Comparison of ENCODE assay signal across 9 cellular contexts in the genomic region with DNA sequence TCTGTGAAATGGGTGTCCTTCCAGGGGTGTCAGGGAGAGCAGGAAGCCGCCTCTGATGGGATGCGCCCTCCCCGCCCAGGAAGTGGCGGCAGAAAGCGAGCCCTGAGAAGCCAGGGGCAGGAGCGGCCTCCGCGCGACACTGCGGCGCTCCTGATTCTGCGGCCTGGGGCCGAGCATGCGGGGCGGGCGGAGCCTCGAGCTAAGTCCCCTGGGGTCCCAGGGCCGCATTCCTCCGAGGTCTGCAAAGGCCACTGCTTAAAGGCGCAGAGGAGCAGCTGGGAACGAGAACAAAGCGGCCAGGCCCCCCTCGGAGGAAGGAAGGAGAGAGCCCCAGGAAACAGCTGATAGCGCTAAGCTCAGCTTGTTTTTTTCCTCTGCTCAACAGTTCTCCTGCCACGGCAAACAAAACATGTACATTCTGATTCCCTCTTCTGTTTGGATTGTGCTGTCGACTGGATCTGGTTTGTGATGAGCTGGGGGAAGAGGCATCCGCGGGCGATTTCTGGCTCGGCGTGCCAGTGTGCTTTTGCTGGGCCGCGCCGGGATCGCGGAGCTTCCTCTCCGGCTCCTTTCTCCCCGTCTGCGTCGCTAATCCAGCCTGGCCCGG. TPM values are rescaled to one million over a fixed set of nuclear protein-coding genes. Genes with fewer than 3 reads are reported as not detected.
DNase-seq lines count a peak whose midpoint lies in the region; ATAC-seq and TF ChIP-seq lines count a peak whose summit lies in the region.
"Had no signal": no experiment of that assay in that cellular context is flagged by ENCODE, and none has a peak within 500 bp of the region (broad histone marks: within the 10 kb centered on the region; RNA-seq: fewer than 3 reads in every experiment).

No MANE protein-coding gene starts in this region.

- DNase-seq in activated effector memory CD4-positive, alpha-beta T cell treated with anti-CD3 and anti-CD28 coated beads, Interleukin-2, amount 50 U/mL, for 16 hours: peak; percentile 77
- DNase-seq in glomerular endothelial cell (ENCODE audit: extremely low read depth, low read depth, low spot score) (peak; percentile 50), neural progenitor cell (ENCODE audit: low spot score) (peak; percentile 96), vagina (ENCODE audit: extremely low spot score in 2 of 2) (no peak), NCI-H2227 (lab: John Stamatoyannopoulos, UW; ENCODE audit: unreplicated experiment) (no peak)

- H2AFZ ChIP-seq in neural progenitor cell (replicated peaks): peak overlapping the region; percentile 91

- no peaks in the 10 kb centered on the region for H4K20me1 ChIP-seq in neural progenitor cell (ENCODE audit: low read depth)

- intact Hi-C loops in vagina (cut with DNase I): no loop called here

- no peaks in the 10 kb centered on the region for H3K79me2 ChIP-seq in neural progenitor cell (ENCODE audit: low read depth)

- H3K4me1 Mint-ChIP-seq in neural progenitor cell: peaks cover 39% of the 10 kb centered on the region

- peaks cover 3% of the 10 kb centered on the region for H3K36me3 Mint-ChIP-seq in neural progenitor cell

- H3F3A ChIP-seq in neural progenitor cell (ENCODE audit: low read depth): peaks cover 34% of the 10 kb centered on the region

- ATAC-seq in HG03442 (IDR thresholded peaks at IDR 0.05; ENCODE audit: unreplicated experiment): no peak

- peak overlapping the region; percentile 79 for H3K4me3 Mint-ChIP-seq in neural progenitor cell

- peak overlapping the region; percentile 46 for H3K4me3 ChIP-seq in neural progenitor cell
- peak overlapping the region; percentile 38 to 48 for H3K4me3 ChIP-seq in vagina

- H3K36me3 ChIP-seq in KOPT-K1 (ENCODE audit: insufficient read depth, low read length) (no peaks in the 10 kb centered on the region), neural progenitor cell (no peaks in the 10 kb centered on the region), vagina (no peaks in the 10 kb centered on the region)

- no peak for TF ChIP-seq CTCF in neural progenitor cell (IDR thresholded peaks at IDR 0.05)
- no peak for TF ChIP-seq CTCF in vagina (IDR thresholded peaks at IDR 0.05)

- H3K4me2 ChIP-seq in neural progenitor cell: peak overlapping the region; percentile 82

- H3K9me3 ChIP-seq in KOPT-K1 (ENCODE audit: insufficient read depth, low read length, poor library complexity, severe bottlenecking) (no peaks in the 10 kb centered on the region), neural progenitor cell (ENCODE audit: low read depth) (no peaks in the 10 kb centered on the region), vagina (no peaks in the 10 kb centered on the region)

- peak overlapping the region; percentile 99 for H3K27ac Mint-ChIP-seq in neural progenitor cell

- H3K9ac ChIP-seq in neural progenitor cell: peak overlapping the region; percentile 38

- no peaks in the 10 kb centered on the region for H3K27me3 ChIP-seq in neural progenitor cell
- no peaks in the 10 kb centered on the region for H3K27me3 ChIP-seq in vagina

- H3K9me3 Mint-ChIP-seq in neural progenitor cell: peaks cover 6% of the 10 kb centered on the region

- H3K27me3 Mint-ChIP-seq in neural progenitor cell (ENCODE audit: insufficient read depth, low read depth): peaks cover 8% of the 10 kb centered on the region

- H3K4me1 ChIP-seq in neural progenitor cell (peaks cover 29% of the 10 kb centered on the region), vagina (peaks cover 31% of the 10 kb centered on the region)

- H3K27ac ChIP-seq in KOPT-K1 (ENCODE audit: low read depth, low read length, poor library complexity, severe bottlenecking) (peak overlapping the region; percentile 97), neural progenitor cell (peak overlapping the region; percentile 73), vagina (peak overlapping the region; percentile 90)

- peak; percentile 16 for TF ChIP-seq POLR2A in GM15510 (IDR thresholded peaks at IDR 0.05; ENCODE audit: borderline replicate concordance, extremely low read depth, insufficient read length)
- no peak for TF ChIP-seq POLR2A in vagina (IDR thresholded peaks at IDR 0.05)

RNA-seq across cellular contexts. Expression of gene GRK7, which starts 34.1 kb away (rescaled TPM):
- not detected in 2 replicates for total RNA-seq in glomerular endothelial cell
- total RNA-seq in neural progenitor cell (ENCODE audit: low replicate concordance): 0.03 TPM in 1 of 2 replicates, not detected in the other
- total RNA-seq in vagina: 0.98 TPM
- total RNA-seq: SK-MEL-5 had no signal

RNA-seq across cellular contexts. Expression of gene RNF7, which starts 59.2 kb away (rescaled TPM):
- total RNA-seq in glomerular endothelial cell: 110 and 184 TPM in 2 replicates
- 105 and 114 TPM in 2 replicates for total RNA-seq in neural progenitor cell (ENCODE audit: low replicate concordance)
- total RNA-seq in vagina: 57.0 TPM

Comparison
In these comparisons a context has a peak if more than half of its experiments do, and no peak if none do; other contexts are left out.
1. DNase-seq: peak in activated effector memory CD4-positive, alpha-beta T cell treated with anti-CD3 and anti-CD28 coated beads, Interleukin-2, amount 50 U/mL, for 16 hours (single experiment), glomerular endothelial cell (single experiment) and neural progenitor cell (single experiment); none in vagina (0 of 2) and NCI-H2227 (single experiment).
2. Peak in every context shown above with its lines, with median percentiles within 50 percentile points of each other: H3K27ac ChIP-seq.